3 cellular contexts compared by ENCODE assay signal in genomic region chr15:61175024-61175423, GRCh38.
A peak's percentile ranks its signal among the peaks of the same experiment; 100 is the strongest.
TF ChIP-seq lines count a peak whose summit lies in the region.

No MANE protein-coding gene starts in this region.

TF ChIP-seq in HEK293T, 16 proteins besides CTCF, POLR2A, EP300 and RAD21 (continued from another document):
- TF ChIP-seq L3MBTL2 (conservative IDR thresholded peaks at IDR 0.05) (no peak), ZNF384 (IDR thresholded peaks at IDR 0.05) (no peak), TARDBP (IDR thresholded peaks at IDR 0.05) (no peak), NFRKB (IDR thresholded peaks at IDR 0.05) (no peak)

TF ChIP-seq in GM12878, 131 proteins besides CTCF, POLR2A, EP300 and RAD21 (continued from another document):
- TF ChIP-seq CEBPZ (IDR thresholded peaks at IDR 0.05; ENCODE audit: low read depth, low read length) (no peak), POLR2AphosphoS2 (IDR thresholded peaks at IDR 0.05; ENCODE audit: low read depth, low read length) (no peak), REST (IDR thresholded peaks at IDR 0.05; ENCODE audit: low read depth, low read length) (peak; percentile 67; the same call in 1 of the 2 replicates), FOXM1 (IDR thresholded peaks at IDR 0.05; ENCODE audit: low read depth, low read length) (no peak)

TF ChIP-seq in liver, 16 proteins besides CTCF, POLR2A, EP300 and RAD21 (continued from another document):
- peak; percentile 96 for TF ChIP-seq REST (IDR thresholded peaks at IDR 0.05)
